In genomic region chr2:9578475-9579235, GRCh38 we compare ENCODE assay signal across 1 cellular context.
TF ChIP-seq lines count a peak whose summit lies in the region.

No MANE protein-coding gene starts in this region.

TF ChIP-seq in HepG2, 621 proteins besides CTCF, POLR2A, EP300 and RAD21 (continued from another document and continues in another):
- TF ChIP-seq, protein P1, sequence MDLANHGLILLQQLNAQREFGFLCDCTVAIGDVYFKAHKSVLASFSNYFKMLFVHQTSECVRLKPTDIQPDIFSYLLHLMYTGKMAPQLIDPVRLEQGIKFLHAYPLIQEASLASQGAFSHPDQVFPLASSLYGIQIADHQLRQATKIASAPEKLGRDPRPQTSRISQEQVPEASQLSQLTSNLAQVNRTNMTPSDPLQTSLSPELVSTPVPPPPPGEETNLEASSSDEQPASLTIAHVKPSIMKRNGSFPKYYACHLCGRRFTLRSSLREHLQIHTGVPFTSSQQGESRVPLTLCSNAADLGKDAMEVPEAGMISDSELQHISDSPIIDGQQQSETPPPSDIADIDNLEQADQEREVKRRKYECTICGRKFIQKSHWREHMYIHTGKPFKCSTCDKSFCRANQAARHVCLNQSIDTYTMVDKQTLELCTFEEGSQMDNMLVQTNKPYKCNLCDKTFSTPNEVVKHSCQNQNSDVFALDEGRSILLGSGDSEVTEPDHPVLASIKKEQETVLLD (CRISPR knock-in tag; IDR thresholded peaks at IDR 0.05; ENCODE audit: low read depth): no peak
- TF ChIP-seq BRD4 (CRISPR knock-in tag; IDR thresholded peaks at IDR 0.05) (no peak), RXRA (CRISPR knock-in tag; IDR thresholded peaks at IDR 0.05) (peak; percentile 88; the same call in 1 of the 2 replicates), ATF1 (CRISPR knock-in tag; IDR thresholded peaks at IDR 0.05) (no peak), ZNF317 (CRISPR knock-in tag; IDR thresholded peaks at IDR 0.05) (no peak), FOXP4 (CRISPR knock-in tag; IDR thresholded peaks at IDR 0.05) (no peak), ZNF562 (CRISPR knock-in tag; IDR thresholded peaks at IDR 0.05; ENCODE audit: borderline replicate concordance) (no peak), POLR2G (IDR thresholded peaks at IDR 0.05; ENCODE audit: low read depth, low read length) (no peak), PHF8 (CRISPR knock-in tag; IDR thresholded peaks at IDR 0.05) (no peak), GABPA (IDR thresholded peaks at IDR 0.05; ENCODE audit: low read depth, low read length) (no peak), GABPA (CRISPR knock-in tag; IDR thresholded peaks at IDR 0.05; ENCODE audit: low read depth) (no peak), TBL1XR1 (IDR thresholded peaks at IDR 0.05; ENCODE audit: borderline replicate concordance, low read length, partially characterized antibody) (no peak), U2AF2 (IDR thresholded peaks at IDR 0.05; ENCODE audit: low read depth, low read length) (no peak), ZNF10 (CRISPR knock-in tag; IDR thresholded peaks at IDR 0.05; ENCODE audit: borderline replicate concordance, low read depth) (no peak), ZMYM4 (CRISPR knock-in tag; IDR thresholded peaks at IDR 0.05) (peak; percentile 46; the same call in 1 of the 2 replicates), NR2F6 (IDR thresholded peaks at IDR 0.05) (peak; percentile 84), NR2F6 (CRISPR knock-in tag; IDR thresholded peaks at IDR 0.05) (peak; percentile 95), ZNF44 (CRISPR knock-in tag; IDR thresholded peaks at IDR 0.05) (no peak), KLF6 (CRISPR knock-in tag; IDR thresholded peaks at IDR 0.05) (no peak), SP4 (CRISPR knock-in tag; IDR thresholded peaks at IDR 0.05) (no peak), ZNF816 (CRISPR knock-in tag; IDR thresholded peaks at IDR 0.05; ENCODE audit: borderline replicate concordance) (no peak), MED13 (CRISPR knock-in tag; IDR thresholded peaks at IDR 0.05) (no peak), ZKSCAN1 (IDR thresholded peaks at IDR 0.05; ENCODE audit: low read length) (no peak), HNRNPUL1 (IDR thresholded peaks at IDR 0.05; ENCODE audit: low read depth, low read length) (no peak), ZNF772 (CRISPR knock-in tag; IDR thresholded peaks at IDR 0.05) (no peak), NR2F1 (CRISPR knock-in tag; IDR thresholded peaks at IDR 0.05) (peak; percentile 68 to 80), ZMAT5 (CRISPR knock-in tag; IDR thresholded peaks at IDR 0.05; ENCODE audit: borderline replicate concordance, low read depth) (no peak), MATR3 (CRISPR knock-in tag; IDR thresholded peaks at IDR 0.05) (no peak), RFX3 (CRISPR knock-in tag; IDR thresholded peaks at IDR 0.05) (no peak), ZNF614 (CRISPR knock-in tag; IDR thresholded peaks at IDR 0.05; ENCODE audit: borderline replicate concordance) (no peak), CHD4 (IDR thresholded peaks at IDR 0.05; ENCODE audit: borderline replicate concordance, low read length) (no peak), FUBP1 (CRISPR knock-in tag; IDR thresholded peaks at IDR 0.05; ENCODE audit: borderline replicate concordance) (no peak), TRAFD1 (CRISPR knock-in tag; IDR thresholded peaks at IDR 0.05; ENCODE audit: borderline replicate concordance) (no peak), ESRRA (CRISPR knock-in tag; IDR thresholded peaks at IDR 0.05; ENCODE audit: low read depth) (no peak), ARNT2 (CRISPR knock-in tag; IDR thresholded peaks at IDR 0.05; ENCODE audit: low read depth) (no peak), RCOR2 (CRISPR knock-in tag; IDR thresholded peaks at IDR 0.05) (no peak)
- TF ChIP-seq, protein P2, sequence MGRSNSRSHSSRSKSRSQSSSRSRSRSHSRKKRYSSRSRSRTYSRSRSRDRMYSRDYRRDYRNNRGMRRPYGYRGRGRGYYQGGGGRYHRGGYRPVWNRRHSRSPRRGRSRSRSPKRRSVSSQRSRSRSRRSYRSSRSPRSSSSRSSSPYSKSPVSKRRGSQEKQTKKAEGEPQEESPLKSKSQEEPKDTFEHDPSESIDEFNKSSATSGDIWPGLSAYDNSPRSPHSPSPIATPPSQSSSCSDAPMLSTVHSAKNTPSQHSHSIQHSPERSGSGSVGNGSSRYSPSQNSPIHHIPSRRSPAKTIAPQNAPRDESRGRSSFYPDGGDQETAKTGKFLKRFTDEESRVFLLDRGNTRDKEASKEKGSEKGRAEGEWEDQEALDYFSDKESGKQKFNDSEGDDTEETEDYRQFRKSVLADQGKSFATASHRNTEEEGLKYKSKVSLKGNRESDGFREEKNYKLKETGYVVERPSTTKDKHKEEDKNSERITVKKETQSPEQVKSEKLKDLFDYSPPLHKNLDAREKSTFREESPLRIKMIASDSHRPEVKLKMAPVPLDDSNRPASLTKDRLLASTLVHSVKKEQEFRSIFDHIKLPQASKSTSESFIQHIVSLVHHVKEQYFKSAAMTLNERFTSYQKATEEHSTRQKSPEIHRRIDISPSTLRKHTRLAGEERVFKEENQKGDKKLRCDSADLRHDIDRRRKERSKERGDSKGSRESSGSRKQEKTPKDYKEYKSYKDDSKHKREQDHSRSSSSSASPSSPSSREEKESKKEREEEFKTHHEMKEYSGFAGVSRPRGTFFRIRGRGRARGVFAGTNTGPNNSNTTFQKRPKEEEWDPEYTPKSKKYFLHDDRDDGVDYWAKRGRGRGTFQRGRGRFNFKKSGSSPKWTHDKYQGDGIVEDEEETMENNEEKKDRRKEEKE (IDR thresholded peaks at IDR 0.05): no peak
- TF ChIP-seq, protein P3, sequence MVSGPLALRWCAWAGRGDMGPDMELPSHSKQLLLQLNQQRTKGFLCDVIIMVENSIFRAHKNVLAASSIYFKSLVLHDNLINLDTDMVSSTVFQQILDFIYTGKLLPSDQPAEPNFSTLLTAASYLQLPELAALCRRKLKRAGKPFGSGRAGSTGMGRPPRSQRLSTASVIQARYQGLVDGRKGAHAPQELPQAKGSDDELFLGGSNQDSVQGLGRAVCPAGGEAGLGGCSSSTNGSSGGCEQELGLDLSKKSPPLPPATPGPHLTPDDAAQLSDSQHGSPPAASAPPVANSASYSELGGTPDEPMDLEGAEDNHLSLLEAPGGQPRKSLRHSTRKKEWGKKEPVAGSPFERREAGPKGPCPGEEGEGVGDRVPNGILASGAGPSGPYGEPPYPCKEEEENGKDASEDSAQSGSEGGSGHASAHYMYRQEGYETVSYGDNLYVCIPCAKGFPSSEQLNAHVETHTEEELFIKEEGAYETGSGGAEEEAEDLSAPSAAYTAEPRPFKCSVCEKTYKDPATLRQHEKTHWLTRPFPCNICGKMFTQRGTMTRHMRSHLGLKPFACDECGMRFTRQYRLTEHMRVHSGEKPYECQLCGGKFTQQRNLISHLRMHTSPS (CRISPR knock-in tag; IDR thresholded peaks at IDR 0.05; ENCODE audit: low read depth): no peak
- TF ChIP-seq, protein P4, sequence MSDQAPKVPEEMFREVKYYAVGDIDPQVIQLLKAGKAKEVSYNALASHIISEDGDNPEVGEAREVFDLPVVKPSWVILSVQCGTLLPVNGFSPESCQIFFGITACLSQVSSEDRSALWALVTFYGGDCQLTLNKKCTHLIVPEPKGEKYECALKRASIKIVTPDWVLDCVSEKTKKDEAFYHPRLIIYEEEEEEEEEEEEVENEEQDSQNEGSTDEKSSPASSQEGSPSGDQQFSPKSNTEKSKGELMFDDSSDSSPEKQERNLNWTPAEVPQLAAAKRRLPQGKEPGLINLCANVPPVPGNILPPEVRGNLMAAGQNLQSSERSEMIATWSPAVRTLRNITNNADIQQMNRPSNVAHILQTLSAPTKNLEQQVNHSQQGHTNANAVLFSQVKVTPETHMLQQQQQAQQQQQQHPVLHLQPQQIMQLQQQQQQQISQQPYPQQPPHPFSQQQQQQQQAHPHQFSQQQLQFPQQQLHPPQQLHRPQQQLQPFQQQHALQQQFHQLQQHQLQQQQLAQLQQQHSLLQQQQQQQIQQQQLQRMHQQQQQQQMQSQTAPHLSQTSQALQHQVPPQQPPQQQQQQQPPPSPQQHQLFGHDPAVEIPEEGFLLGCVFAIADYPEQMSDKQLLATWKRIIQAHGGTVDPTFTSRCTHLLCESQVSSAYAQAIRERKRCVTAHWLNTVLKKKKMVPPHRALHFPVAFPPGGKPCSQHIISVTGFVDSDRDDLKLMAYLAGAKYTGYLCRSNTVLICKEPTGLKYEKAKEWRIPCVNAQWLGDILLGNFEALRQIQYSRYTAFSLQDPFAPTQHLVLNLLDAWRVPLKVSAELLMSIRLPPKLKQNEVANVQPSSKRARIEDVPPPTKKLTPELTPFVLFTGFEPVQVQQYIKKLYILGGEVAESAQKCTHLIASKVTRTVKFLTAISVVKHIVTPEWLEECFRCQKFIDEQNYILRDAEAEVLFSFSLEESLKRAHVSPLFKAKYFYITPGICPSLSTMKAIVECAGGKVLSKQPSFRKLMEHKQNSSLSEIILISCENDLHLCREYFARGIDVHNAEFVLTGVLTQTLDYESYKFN (CRISPR knock-in tag; conservative IDR thresholded peaks at IDR 0.05): 0 out of 2 replicates have a peak, but pooled peaks have one; percentile 20
- TF ChIP-seq, protein P5, sequence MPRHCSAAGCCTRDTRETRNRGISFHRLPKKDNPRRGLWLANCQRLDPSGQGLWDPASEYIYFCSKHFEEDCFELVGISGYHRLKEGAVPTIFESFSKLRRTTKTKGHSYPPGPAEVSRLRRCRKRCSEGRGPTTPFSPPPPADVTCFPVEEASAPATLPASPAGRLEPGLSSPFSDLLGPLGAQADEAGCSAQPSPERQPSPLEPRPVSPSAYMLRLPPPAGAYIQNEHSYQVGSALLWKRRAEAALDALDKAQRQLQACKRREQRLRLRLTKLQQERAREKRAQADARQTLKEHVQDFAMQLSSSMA (CRISPR knock-in tag; IDR thresholded peaks at IDR 0.05): no peak
- TF ChIP-seq, protein P6, sequence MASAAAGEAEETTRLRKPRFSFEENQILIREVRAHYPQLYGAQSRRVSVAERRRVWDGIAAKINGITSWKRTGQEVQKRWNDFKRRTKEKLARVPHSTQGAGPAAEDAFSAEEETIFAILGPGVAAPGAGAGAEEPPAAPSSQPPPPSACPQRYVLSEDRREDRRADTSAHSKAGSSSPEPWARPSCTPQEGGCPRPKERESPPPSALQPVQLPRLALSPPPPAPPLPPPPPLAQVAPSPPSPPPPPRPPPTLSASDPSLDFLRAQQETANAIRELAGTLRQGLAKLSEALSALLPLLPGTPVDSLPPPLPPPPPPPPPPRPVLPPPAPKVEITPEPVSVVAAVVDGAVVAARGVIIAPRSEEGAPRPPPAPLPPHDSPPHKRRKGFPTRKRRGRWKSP (CRISPR knock-in tag; IDR thresholded peaks at IDR 0.05): no peak
